15 cellular contexts compared by ENCODE assay signal in the genomic region with DNA sequence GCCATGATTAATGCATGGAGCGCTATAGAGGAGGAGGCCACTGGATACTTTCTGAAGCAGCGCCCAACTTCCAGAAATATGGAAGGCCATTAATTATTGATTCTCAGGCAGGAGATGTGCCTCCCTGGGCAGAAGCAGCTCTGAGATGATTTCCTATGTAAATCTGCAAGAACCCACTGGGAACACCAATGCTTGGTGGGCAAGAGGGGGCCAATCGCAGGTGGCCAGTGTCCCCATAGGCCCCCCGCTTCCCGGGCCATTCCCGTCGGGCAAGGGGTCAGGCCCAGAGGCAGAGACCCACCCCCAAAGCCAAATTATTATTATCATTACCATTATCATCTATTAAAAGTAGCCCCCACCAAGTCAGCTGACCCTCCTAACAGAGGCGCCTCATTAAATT.
DNase-seq lines count a peak whose midpoint lies in the region; ATAC-seq and TF ChIP-seq lines count a peak whose summit lies in the region.
"Had no signal": no experiment of that assay in that cellular context is flagged by ENCODE, and none has a peak within 500 bp of the region (broad histone marks: within the 10 kb centered on the region; RNA-seq: fewer than 3 reads in every experiment).

No MANE protein-coding gene starts in this region.

- peaks cover 5% of the 10 kb centered on the region for H3K27me3 Mint-ChIP-seq in GM23338 (ENCODE audit: insufficient read depth, low read depth, poor library complexity)
- H3K27me3 Mint-ChIP-seq in osteocyte (ENCODE audit: unreplicated experiment): peaks cover 42% of the 10 kb centered on the region
- H3K27me3 Mint-ChIP-seq: CD4-positive, alpha-beta memory T cell had no signal

- H3K79me2 ChIP-seq in GM23338 (replicated peaks; ENCODE audit: insufficient read depth): no peaks in the 10 kb centered on the region
- no peaks in the 10 kb centered on the region for H3K79me2 ChIP-seq in SU-DHL-6 (ENCODE audit: insufficient read depth, low read length)

- no peak for DNase-seq in GM23338 (ENCODE audit: low spot score)
- DNase-seq in esophagus muscularis mucosa (ENCODE audit: extremely low spot score): peak; percentile 37
- peak; percentile 80 for DNase-seq in osteocyte (ENCODE audit: extremely low spot score, unreplicated experiment)
- DNase-seq in mucosa of descending colon: no peak
- DNase-seq in GM10248 (ENCODE audit: extremely low spot score): no peak
- no peak for DNase-seq in left colon
- DNase-seq: CD4-positive, alpha-beta memory T cell; DMS79; HCEC 1CT; HFFc6; IMR-90 had no signal

- H3K9me3 ChIP-seq in SU-DHL-6 (ENCODE audit: insufficient read depth, low read length) (peaks cover 2% of the 10 kb centered on the region; the same call in 1 of the 2 replicates), esophagus muscularis mucosa (no peaks in the 10 kb centered on the region), mucosa of descending colon (no peaks in the 10 kb centered on the region)
- H3K9me3 ChIP-seq: BE2C had no signal

- no peaks in the 10 kb centered on the region; the same call in 2 of the 3 replicates for H3K36me3 Mint-ChIP-seq in GM23338 (ENCODE audit: low read depth)
- no peaks in the 10 kb centered on the region for H3K36me3 Mint-ChIP-seq in osteocyte (ENCODE audit: unreplicated experiment)
- H3K36me3 Mint-ChIP-seq: CD4-positive, alpha-beta memory T cell had no signal

- TF ChIP-seq CTCF in GM23338 (conservative IDR thresholded peaks at IDR 0.05; ENCODE audit: low read depth in 2 of 2): no peak
- TF ChIP-seq CTCF in SU-DHL-6 (IDR thresholded peaks at IDR 0.05; ENCODE audit: insufficient read depth, low read length, poor library complexity, severe bottlenecking): no peak
- no peak for TF ChIP-seq CTCF in esophagus muscularis mucosa (IDR thresholded peaks at IDR 0.05)
- no peak for TF ChIP-seq CTCF in osteocyte (IDR thresholded peaks at IDR 0.05)
- TF ChIP-seq CTCF in mucosa of descending colon (IDR thresholded peaks at IDR 0.05): no peak
- TF ChIP-seq CTCF in GM10248 (IDR thresholded peaks at IDR 0.05; ENCODE audit: control extremely low read depth, extremely low read depth, low read depth, missing control alignments): no peak

- H3K36me3 ChIP-seq in GM23338 (ENCODE audit: insufficient read depth): no peaks in the 10 kb centered on the region
- H3K36me3 ChIP-seq in SU-DHL-6 (ENCODE audit: low read length): peaks cover 2% of the 10 kb centered on the region; the same call in 1 of the 2 replicates
- H3K36me3 ChIP-seq in esophagus muscularis mucosa: no peaks in the 10 kb centered on the region
- no peaks in the 10 kb centered on the region for H3K36me3 ChIP-seq in mucosa of descending colon (ENCODE audit: low read depth)
- H3K36me3 ChIP-seq: BE2C had no signal

- H3K27ac Mint-ChIP-seq in GM23338: no peak overlapping the region
- no peak overlapping the region for H3K27ac Mint-ChIP-seq in osteocyte (ENCODE audit: unreplicated experiment)
- H3K27ac Mint-ChIP-seq: CD4-positive, alpha-beta memory T cell; HFFc6 had no signal

- H3K27ac ChIP-seq in GM23338 (ENCODE audit: low read depth): 0 out of 2 replicates have a peak overlapping the region, but pooled peaks have one; percentile 19
- peak overlapping the region; percentile 78 for H3K27ac ChIP-seq in SU-DHL-6 (ENCODE audit: low read depth, low read length)
- no peak overlapping the region for H3K27ac ChIP-seq in esophagus muscularis mucosa (replicated peaks in 1 of 4)
- H3K27ac ChIP-seq: C4-2B had no signal

- intact Hi-C loops in esophagus muscularis mucosa (cut with DNase I) (no loop called here), mucosa of descending colon (cut with DNase I, micrococcal nuclease) (no loop called here), left colon (cut with DNase I, micrococcal nuclease) (no loop called here)

- peaks cover 10% of the 10 kb centered on the region for H3K9me3 Mint-ChIP-seq in GM23338
- H3K9me3 Mint-ChIP-seq in osteocyte (ENCODE audit: unreplicated experiment): peaks cover 3% of the 10 kb centered on the region

- no peak for ATAC-seq in GM23338
- ATAC-seq in mucosa of descending colon: no peak
- ATAC-seq in GM18873 (IDR thresholded peaks at IDR 0.05; ENCODE audit: low FRiP score, unreplicated experiment): no peak
- no peak for ATAC-seq in left colon

- CTCF ChIA-PET in GM10248 (lab: Yijun Ruan, JAX): interaction anchor here (1.4 kb wide), 1 partner anchor 40 kb away, joined by 3 read pairs; no protein-coding TSS in a partner anchor

- H3K4me2 ChIP-seq in GM23338: no peak overlapping the region
- H3K4me2 ChIP-seq in SU-DHL-6 (ENCODE audit: low read depth, low read length, poor library complexity, severe bottlenecking): peak overlapping the region; percentile 52

- TF ChIP-seq POLR2A in esophagus muscularis mucosa (IDR thresholded peaks at IDR 0.05; ENCODE audit: low read depth): no peak

- H4K20me1 ChIP-seq in GM23338 (replicated peaks; ENCODE audit: insufficient read depth) (no peaks in the 10 kb centered on the region), SU-DHL-6 (ENCODE audit: low read depth, low read length) (no peaks in the 10 kb centered on the region)

- 97% methylated on average over 8 of the region's 8 CpGs for WGBS in esophagus muscularis mucosa

- POLR2A ChIA-PET in GM10248 (lab: Yijun Ruan, JAX): no interaction called here

- H3K4me1 ChIP-seq in GM23338 (ENCODE audit: insufficient read depth) (no peaks in the 10 kb centered on the region), esophagus muscularis mucosa (no peaks in the 10 kb centered on the region), mucosa of descending colon (ENCODE audit: low read depth) (no peaks in the 10 kb centered on the region)

- peak overlapping the region; percentile 38; the same call in 1 of the 2 replicates for H3K9ac ChIP-seq in SU-DHL-6 (ENCODE audit: low read length)

- no peak for TF ChIP-seq EP300 in esophagus muscularis mucosa (IDR thresholded peaks at IDR 0.05)

- H3K4me1 Mint-ChIP-seq in GM23338: peaks cover 18% of the 10 kb centered on the region
- no peaks in the 10 kb centered on the region for H3K4me1 Mint-ChIP-seq in osteocyte (ENCODE audit: unreplicated experiment)
- H3K4me1 Mint-ChIP-seq: CD4-positive, alpha-beta memory T cell had no signal

- peaks cover 6% of the 10 kb centered on the region; the same call in 1 of the 2 replicates for H3K9me2 ChIP-seq in GM23338 (ENCODE audit: insufficient read depth)
- H3K9me2 ChIP-seq in SU-DHL-6 (replicated peaks; ENCODE audit: insufficient read depth, low read length): no peaks in the 10 kb centered on the region

- H3K4me3 Mint-ChIP-seq in GM23338: no peak overlapping the region
- no peak overlapping the region for H3K4me3 Mint-ChIP-seq in osteocyte (ENCODE audit: unreplicated experiment)
- H3K4me3 Mint-ChIP-seq: CD4-positive, alpha-beta memory T cell; HFFc6 had no signal

- H2AFZ ChIP-seq in GM23338: no peak overlapping the region
- no peak overlapping the region for H2AFZ ChIP-seq in SU-DHL-6 (ENCODE audit: low read depth, low read length, severe bottlenecking)

- H3K4me3 ChIP-seq in GM23338 (no peak overlapping the region), SU-DHL-6 (ENCODE audit: insufficient read depth, low read length, poor library complexity, severe bottlenecking) (no peak overlapping the region), esophagus muscularis mucosa (no peak overlapping the region), mucosa of descending colon (no peak overlapping the region)

- H3F3A ChIP-seq in GM23338 (replicated peaks; ENCODE audit: low read depth): no peaks in the 10 kb centered on the region
- H3F3A ChIP-seq in SU-DHL-6 (ENCODE audit: insufficient read depth): peaks cover 6% of the 10 kb centered on the region

- H3K27me3 ChIP-seq in GM23338 (ENCODE audit: insufficient read depth): no peaks in the 10 kb centered on the region
- H3K27me3 ChIP-seq in SU-DHL-6 (ENCODE audit: low read length): no peaks in the 10 kb centered on the region
- no peaks in the 10 kb centered on the region for H3K27me3 ChIP-seq in esophagus muscularis mucosa
- H3K27me3 ChIP-seq: BE2C had no signal

TF ChIP-seq in GM23338, 12 proteins besides CTCF, POLR2A, EP300 and RAD21:
- TF ChIP-seq EZH2phosphoT487 (IDR thresholded peaks at IDR 0.05; ENCODE audit: unreplicated experiment) (no peak), NANOG (IDR thresholded peaks at IDR 0.05; ENCODE audit: borderline replicate concordance) (no peak)

Comparison
In these comparisons a context has a peak if more than half of its experiments do, and no peak if none do; other contexts are left out.
1. DNase-seq: peak in esophagus muscularis mucosa (single experiment) and osteocyte (single experiment); none in GM23338 (single experiment), mucosa of descending colon (0 of 3), GM10248 (single experiment) and left colon (0 of 2).
2. H3K27ac ChIP-seq: peak in GM23338 (single experiment) and SU-DHL-6 (single experiment); none in esophagus muscularis mucosa (0 of 4).